In genomic region chr6:44234101-44235090, GRCh38 we compare ENCODE assay signal across 7 cellular contexts. TPM values are rescaled to one million over a fixed set of nuclear protein-coding genes. Genes with fewer than 3 reads are reported as not detected.
DNase-seq lines count a peak whose midpoint lies in the region; ATAC-seq, FAIRE-seq and TF ChIP-seq lines count a peak whose summit lies in the region.

No MANE protein-coding gene starts in this region.

- peaks cover 60% of the 10 kb centered on the region for H3K4me1 Mint-ChIP-seq in brain

- peak overlapping the region; percentile 65 to 96 (median 93) for H3K27ac Mint-ChIP-seq in brain

- peak overlapping the region in 3 of 5 experiments; percentile 27 to 39 (median 37) for H3K4me3 Mint-ChIP-seq in brain

- TF ChIP-seq CTCF in GM06990 (IDR thresholded peaks at IDR 0.05; ENCODE audit: insufficient read depth, low read length, poor library complexity, severe bottlenecking), result peak; percentile 74
- peak; percentile 69 to 78 for TF ChIP-seq CTCF in brain (conservative IDR thresholded peaks at IDR 0.05)

- DNase-seq in GM06990 (ENCODE audit: extremely low read depth, insufficient read length) (no peak), NCI-H1092 (lab: John Stamatoyannopoulos, UW) (peak; percentile 65), iPS-NIHi11 (ENCODE audit: low spot score) (peak; percentile 73), small intestine (peak; percentile 61)

- peaks cover 0 to 4% of the 10 kb centered on the region in 2 donors for H3K4me1 ChIP-seq in small intestine (ENCODE audit: control insufficient read depth in 2 of 2, insufficient read depth in 1 of 2, low read depth in 1 of 2, low read length in 1 of 2)

- no peaks in the 10 kb centered on the region for H3K9me3 ChIP-seq in small intestine (ENCODE audit: control insufficient read depth, low read depth)

- no peak for FAIRE-seq in small intestine (lab: Jason Lieb, UNC)

- no peak for ATAC-seq in HG03095 (IDR thresholded peaks at IDR 0.05; ENCODE audit: unreplicated experiment)
- no peak for ATAC-seq in GM19351 (IDR thresholded peaks at IDR 0.05; ENCODE audit: unreplicated experiment)

- H3K27me3 ChIP-seq in GM06990 (replicated peaks; ENCODE audit: control insufficient read depth, insufficient read depth, low read length), result no peaks in the 10 kb centered on the region
- no peaks in the 10 kb centered on the region for H3K27me3 ChIP-seq in small intestine (ENCODE audit: control insufficient read depth in 2 of 2, insufficient read depth in 2 of 2, low read length in 2 of 2)

- no peak overlapping the region for H3K4me3 ChIP-seq in GM06990 (replicated peaks; ENCODE audit: low read depth, low read length)
- H3K4me3 ChIP-seq in small intestine (ENCODE audit: low read depth in 1 of 2, low read length in 2 of 2), result no peak overlapping the region

- peaks cover 0 to 4% (median 0%) of the 10 kb centered on the region in 5 experiments for H3K9me3 Mint-ChIP-seq in brain

- peak overlapping the region in 1 of 2 donors; percentile 35 for H3K27ac ChIP-seq in small intestine (ENCODE audit: low read depth in 1 of 2, low read length in 1 of 2)

- WGBS in small intestine, 3 donors, result 40 to 55% (median 49%) methylated on average over 6 of the region's 6 CpGs

- H3K36me3 Mint-ChIP-seq in brain, result peaks cover 14% of the 10 kb centered on the region

- H3K27me3 Mint-ChIP-seq in brain, result peaks cover 4% of the 10 kb centered on the region

- peaks cover 22% of the 10 kb centered on the region for H3K36me3 ChIP-seq in GM06990 (ENCODE audit: control insufficient read depth, insufficient read depth, low read length)
- H3K36me3 ChIP-seq in small intestine (ENCODE audit: control insufficient read depth in 2 of 2, insufficient read depth in 2 of 2, low read length in 2 of 2), result no peaks in the 10 kb centered on the region

RNA-seq across cellular contexts. Expression of gene SLC29A1, which starts 11.0 kb away (rescaled TPM):
- polyA plus RNA-seq in brain (ENCODE audit: insufficient read depth, low read depth, low replicate concordance) (35.6 TPM), small intestine (10 to 100 TPM in 1 of 3 donors, 1 to 10 TPM in 2; 2.4 to 23.8 (median 3.4) TPM)

RNA-seq across cellular contexts. Expression of gene HSP90AB1, which starts 12.5 kb away (rescaled TPM):
- 1,424 TPM for polyA plus RNA-seq in brain (ENCODE audit: insufficient read depth, low read depth, low replicate concordance)
- polyA plus RNA-seq in small intestine, result 100 to 1,000 TPM; 100 to 530 (median 171) TPM

RNA-seq across cellular contexts. Expression of gene MYMX, which starts 17.7 kb away (rescaled TPM):
- polyA plus RNA-seq in brain (ENCODE audit: insufficient read depth, low read depth, low replicate concordance) (not detected), small intestine (under 1 TPM in 1 of 3 donors, not detected in 2; 0.98 TPM)

RNA-seq across cellular contexts. Expression of gene SLC35B2, which starts 22.9 kb away (rescaled TPM):
- polyA plus RNA-seq in brain (ENCODE audit: insufficient read depth, low read depth, low replicate concordance) (68.7 TPM), small intestine (10 to 100 TPM in 2 of 3 donors, 1 to 10 TPM in 1; 6.5 to 33.2 (median 11.3) TPM)

RNA-seq across cellular contexts. Expression of gene NFKBIE, which starts 31.0 kb away (rescaled TPM):
- 10.8 TPM for polyA plus RNA-seq in brain (ENCODE audit: insufficient read depth, low read depth, low replicate concordance)
- 10 to 100 TPM in 1 of 3 donors, 1 to 10 TPM in 2; 7.6 to 13.5 (median 8.3) TPM for polyA plus RNA-seq in small intestine
